In the genomic region with DNA sequence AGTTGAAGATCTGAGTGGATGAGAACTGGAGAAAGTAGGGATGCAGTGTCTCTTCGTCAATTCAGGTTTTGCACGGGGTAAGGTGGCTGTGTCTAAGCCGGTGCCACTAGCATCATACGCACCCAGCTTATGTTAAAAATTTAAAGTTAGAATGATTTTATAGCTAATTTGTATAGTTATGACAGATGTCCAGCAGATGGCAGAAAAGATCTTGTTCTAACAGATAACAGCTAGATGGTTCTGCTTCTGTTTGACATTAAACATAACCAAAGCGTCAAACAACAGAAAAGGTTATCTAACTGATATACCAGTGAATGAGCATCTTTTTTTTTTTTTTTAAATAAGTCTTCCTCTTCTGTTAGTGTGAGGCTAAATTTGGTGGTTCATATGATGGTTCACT, we compare ENCODE assay signal across 9 cellular contexts. TPM values are rescaled to one million over a fixed set of nuclear protein-coding genes. Genes with fewer than 3 reads are reported as not detected.
DNase-seq lines count a peak whose midpoint lies in the region; ATAC-seq and TF ChIP-seq lines count a peak whose summit lies in the region.
"Had no signal": no experiment of that assay in that cellular context is flagged by ENCODE, and none has a peak within 500 bp of the region (broad histone marks: within the 10 kb centered on the region; RNA-seq: fewer than 3 reads in every experiment).

No MANE protein-coding gene starts in this region.

- no peak overlapping the region for H3K27ac Mint-ChIP-seq in Caco-2 (ENCODE audit: unreplicated experiment)
- H3K27ac Mint-ChIP-seq in mesothelial cell of epicardium, result no peak overlapping the region
- no peak overlapping the region for H3K27ac Mint-ChIP-seq in activated T-helper 17 cell treated with anti-CD3 and anti-CD28 coated beads, Interleukin-2, amount 50 U/mL, for 72 hours

- H3K4me1 Mint-ChIP-seq in Caco-2 (ENCODE audit: low read depth, unreplicated experiment) (no peaks in the 10 kb centered on the region), mesothelial cell of epicardium (no peaks in the 10 kb centered on the region)
- peaks cover 4% of the 10 kb centered on the region for H3K4me1 Mint-ChIP-seq in activated T-helper 17 cell treated with anti-CD3 and anti-CD28 coated beads, Interleukin-2, amount 50 U/mL, for 72 hours

- H3K27me3 ChIP-seq in Caco-2 (replicated peaks; ENCODE audit: control insufficient read depth, insufficient read depth, low read length), result no peaks in the 10 kb centered on the region

- ATAC-seq in activated T-helper 17 cell treated with anti-CD3 and anti-CD28 coated beads, Interleukin-2, amount 50 U/mL, for 72 hours (replicated peaks), result no peak
- ATAC-seq in HG03135 (IDR thresholded peaks at IDR 0.05; ENCODE audit: unreplicated experiment) (no peak), HG02763 (IDR thresholded peaks at IDR 0.05; ENCODE audit: unreplicated experiment) (no peak)

- H3K4me1 ChIP-seq in Caco-2, result no peaks in the 10 kb centered on the region

- no peaks in the 10 kb centered on the region for H3K36me3 ChIP-seq in Caco-2 (ENCODE audit: control insufficient read depth, insufficient read depth, low read length)

- POLR2A ChIA-PET in Caco-2 (lab: Charles Lee), result interaction anchor here (0.6 kb wide), 1 partner anchor 80 kb away, joined by 5 read pairs; no protein-coding TSS in a partner anchor

- BruUV-seq in Caco-2 (replicated peaks; lab: Mats Ljungman, UMichigan), result no TSS peak

- TF ChIP-seq CTCF in Caco-2 (IDR thresholded peaks at IDR 0.05; ENCODE audit: insufficient read depth in 1 of 2, low read depth in 1 of 2, low read length in 1 of 2, severe bottlenecking in 1 of 2, unreplicated experiment in 1 of 2) (peak; percentile 45 to 64), mesothelial cell of epicardium (IDR thresholded peaks at IDR 0.05; ENCODE audit: unreplicated experiment) (peak; percentile 27)

- no peaks in the 10 kb centered on the region for H3K9me3 ChIP-seq in Caco-2

- H3K9me3 Mint-ChIP-seq in Caco-2 (ENCODE audit: unreplicated experiment) (peaks cover 11% of the 10 kb centered on the region), mesothelial cell of epicardium (peaks cover 12% of the 10 kb centered on the region)
- H3K9me3 Mint-ChIP-seq in activated T-helper 17 cell treated with anti-CD3 and anti-CD28 coated beads, Interleukin-2, amount 50 U/mL, for 72 hours, result no peaks in the 10 kb centered on the region

- H3K27me3 Mint-ChIP-seq in Caco-2 (ENCODE audit: insufficient read depth, unreplicated experiment) (no peaks in the 10 kb centered on the region), mesothelial cell of epicardium (ENCODE audit: low read depth) (no peaks in the 10 kb centered on the region)
- no peaks in the 10 kb centered on the region for H3K27me3 Mint-ChIP-seq in activated T-helper 17 cell treated with anti-CD3 and anti-CD28 coated beads, Interleukin-2, amount 50 U/mL, for 72 hours

- CTCF ChIA-PET in Caco-2 (lab: Charles Lee), result interaction anchor here (0.6 to 4.0 kb wide), 17 partner anchors 7 to 187 kb away, joined by 3 to 227 read pairs (median 5); a partner anchor contains a TSS

- intact Hi-C loops in Caco-2 (cut with micrococcal nuclease; ENCODE audit: unreplicated experiment), result loop anchor here (1.0 to 5.0 kb wide), 4 partner anchors 61 to 177 kb away; a partner anchor contains a TSS

- no peak overlapping the region for H3K4me3 Mint-ChIP-seq in Caco-2 (ENCODE audit: unreplicated experiment)
- no peak overlapping the region for H3K4me3 Mint-ChIP-seq in mesothelial cell of epicardium
- H3K4me3 Mint-ChIP-seq in activated T-helper 17 cell treated with anti-CD3 and anti-CD28 coated beads, Interleukin-2, amount 50 U/mL, for 72 hours, result no peak overlapping the region

- DNase-seq in Caco-2 (peak in 1 of 2 experiments; percentile 48), HS-27A (ENCODE audit: low read depth) (peak; percentile 23), NOMO-1 (lab: John Stamatoyannopoulos, UW; ENCODE audit: unreplicated experiment in 2 of 2) (peak; percentile 9 to 75), dedifferentiated amniotic fluid mesenchymal stem cell (ENCODE audit: extremely low spot score) (peak; percentile 62), mesothelial cell of epicardium (ENCODE audit: low spot score in 2 of 2, unreplicated experiment in 2 of 2) (no peak)

- H3K4me3 ChIP-seq in Caco-2 (ENCODE audit: low read depth, low read length), result no peak overlapping the region

- H3K36me3 Mint-ChIP-seq in Caco-2 (ENCODE audit: insufficient read depth, unreplicated experiment) (peaks cover 6% of the 10 kb centered on the region), mesothelial cell of epicardium (peaks cover 3% of the 10 kb centered on the region)
- no peaks in the 10 kb centered on the region for H3K36me3 Mint-ChIP-seq in activated T-helper 17 cell treated with anti-CD3 and anti-CD28 coated beads, Interleukin-2, amount 50 U/mL, for 72 hours (ENCODE audit: low read depth)

RNA-seq across cellular contexts. Expression of a gene that starts 18.8 kb away (rescaled TPM):
- total RNA-seq in Caco-2 (2022) (not detected in 2 replicates), mesothelial cell of epicardium (not detected in 3 replicates)
- total RNA-seq in activated T-helper 17 cell treated with anti-CD3 and anti-CD28 coated beads, Interleukin-2, amount 50 U/mL, for 72 hours, result 1 to 10 TPM; 1.0 TPM
- total RNA-seq: urinary bladder had no signal

RNA-seq across cellular contexts. Expression of a gene that starts 51.7 kb away (rescaled TPM):
- total RNA-seq in Caco-2 (2022) (not detected in 2 replicates), mesothelial cell of epicardium (not detected in 3 replicates)
- not detected for total RNA-seq in activated T-helper 17 cell treated with anti-CD3 and anti-CD28 coated beads, Interleukin-2, amount 50 U/mL, for 72 hours
- total RNA-seq: urinary bladder had no signal

RNA-seq across cellular contexts. Expression of a gene that starts 56.2 kb away (rescaled TPM):
- total RNA-seq in Caco-2 (2022), result not detected in 2 replicates
- 0.13 TPM in 1 of 3 replicates, not detected in the others for total RNA-seq in mesothelial cell of epicardium
- under 1 TPM in 1 of 2 donors, not detected in 1; 0.24 TPM for total RNA-seq in activated T-helper 17 cell treated with anti-CD3 and anti-CD28 coated beads, Interleukin-2, amount 50 U/mL, for 72 hours
- total RNA-seq: urinary bladder had no signal

Comparison
In these comparisons a context has a peak if more than half of its experiments do, and no peak if none do; other contexts are left out.
1. DNase-seq: peak in HS-27A (single experiment), NOMO-1 (2 of 2) and dedifferentiated amniotic fluid mesenchymal stem cell (single experiment); none in mesothelial cell of epicardium (0 of 2).